In genomic region chr6:52077961-52078613, GRCh38 we compare ENCODE assay signal across 31 cellular contexts. TPM values are rescaled to one million over a fixed set of nuclear protein-coding genes. Genes with fewer than 3 reads are reported as not detected.
DNase-seq lines count a peak whose midpoint lies in the region; ATAC-seq and TF ChIP-seq lines count a peak whose summit lies in the region.
"Had no signal": no experiment of that assay in that cellular context is flagged by ENCODE, and none has a peak within 500 bp of the region (broad histone marks: within the 10 kb centered on the region; RNA-seq: fewer than 3 reads in every experiment).

No MANE protein-coding gene starts in this region.

- H3K9me3 Mint-ChIP-seq in brain, result no peaks in the 10 kb centered on the region
- H3K9me3 Mint-ChIP-seq: activated CD8-positive, alpha-beta T cell treated with anti-CD3 and anti-CD28 coated beads for 36 hours; activated T-helper 1 cell treated with anti-CD3 and anti-CD28 coated beads, Interleukin-12 subunit alpha, Interleukin-12 subunit beta, Interleukin-2, Interleukin-4 antibody, amounts not matched to agents 30 ng/mL and 10 ng/mL and 1 ng/mL, durations not matched to agents 14 hours and 24 hours and 36 hours; immature natural killer cell had no signal

- no peak overlapping the region for H2BK15ac ChIP-seq in mesenchymal stem cell (ENCODE audit: low read depth, poor library complexity, severe bottlenecking)

- H2BK12ac ChIP-seq in mesenchymal stem cell (ENCODE audit: low read length in 2 of 2), result no peak overlapping the region

- no peak for TF ChIP-seq POLR2A in Peyer's patch (IDR thresholded peaks at IDR 0.05)

- no peak for ATAC-seq in HG02642 (IDR thresholded peaks at IDR 0.05; ENCODE audit: poor library complexity, unreplicated experiment)
- ATAC-seq: activated CD8-positive, alpha-beta T cell treated with anti-CD3 and anti-CD28 coated beads for 36 hours; gastrocnemius medialis; HCT116; sciatic nerve; SK-N-SH treated with all-trans-retinoic acid at 6 μM for 48 hours; T-helper 17 cell had no signal

- H3K27me3 ChIP-seq in HUES6 (ENCODE audit: control insufficient read depth, insufficient read depth, low read length), result no peaks in the 10 kb centered on the region
- peaks cover 0 to 18% of the 10 kb centered on the region in 2 experiments for H3K27me3 ChIP-seq in mesenchymal stem cell (ENCODE audit: control insufficient read depth in 1 of 2, insufficient read depth in 1 of 2, low read length in 2 of 2)
- no peaks in the 10 kb centered on the region for H3K27me3 ChIP-seq in Peyer's patch
- H3K27me3 ChIP-seq: gastrocnemius medialis, hepatocyte, thyroid gland had no signal

- H3K4me3 ChIP-seq in HUES6 (ENCODE audit: low read depth, low read length) (no peak overlapping the region), mesenchymal stem cell (ENCODE audit: insufficient read depth in 1 of 2, low read depth in 1 of 2, low read length in 2 of 2) (no peak overlapping the region), Peyer's patch (no peak overlapping the region)
- H3K4me3 ChIP-seq: dorsolateral prefrontal cortex, gastrocnemius medialis, hepatocyte, thyroid gland had no signal

- H3K23ac ChIP-seq in mesenchymal stem cell (ENCODE audit: low read length in 2 of 2), result no peak overlapping the region

- H3K9ac ChIP-seq in HUES6 (ENCODE audit: low read length), result no peak overlapping the region
- H3K9ac ChIP-seq in mesenchymal stem cell (ENCODE audit: low read length), result no peak overlapping the region

- H3K4me2 ChIP-seq in mesenchymal stem cell (ENCODE audit: low read length, poor library complexity, severe bottlenecking), result peak overlapping the region; percentile 52
- H3K4me2 ChIP-seq: hepatocyte had no signal

- no peaks in the 10 kb centered on the region for H3K36me3 Mint-ChIP-seq in brain
- H3K36me3 Mint-ChIP-seq: CD14-positive monocyte, immature natural killer cell had no signal

- no peak overlapping the region for H3K14ac ChIP-seq in mesenchymal stem cell (ENCODE audit: low read length in 2 of 2)

- H4K91ac ChIP-seq in mesenchymal stem cell (ENCODE audit: low read length), result no peak overlapping the region

- peak overlapping the region in 3 of 5 experiments; percentile 33 to 87 (median 36) for H3K27ac Mint-ChIP-seq in brain
- H3K27ac Mint-ChIP-seq: activated CD8-positive, alpha-beta T cell treated with anti-CD3 and anti-CD28 coated beads for 36 hours; activated T-helper 1 cell treated with anti-CD3 and anti-CD28 coated beads, Interleukin-12 subunit alpha, Interleukin-12 subunit beta, Interleukin-2, Interleukin-4 antibody, amounts not matched to agents 30 ng/mL and 10 ng/mL and 1 ng/mL, durations not matched to agents 14 hours and 24 hours and 36 hours; CD14-positive monocyte; immature natural killer cell; T-helper 17 cell had no signal

- no peak overlapping the region for H2AFZ ChIP-seq in mesenchymal stem cell (ENCODE audit: low read depth, low read length)
- H2AFZ ChIP-seq: hepatocyte had no signal

- peak overlapping the region; percentile 65; the same call in 1 of the 2 replicates for H3K27ac ChIP-seq in HUES6 (ENCODE audit: low read depth, low read length)
- peak overlapping the region; percentile 100 for H3K27ac ChIP-seq in mesenchymal stem cell (ENCODE audit: low read length, poor library complexity, severe bottlenecking)
- H3K27ac ChIP-seq in Peyer's patch, result no peak overlapping the region
- H3K27ac ChIP-seq: dorsolateral prefrontal cortex, gastrocnemius medialis, hepatocyte, thyroid gland had no signal

- peak overlapping the region; percentile 99 for H2AK5ac ChIP-seq in mesenchymal stem cell (ENCODE audit: low read length, severe bottlenecking)

- TF ChIP-seq CTCF in brain (conservative IDR thresholded peaks at IDR 0.05) (no peak), Peyer's patch (IDR thresholded peaks at IDR 0.05) (no peak)

- peak overlapping the region in 3 of 5 experiments; percentile 8 to 41 (median 13) for H3K4me3 Mint-ChIP-seq in brain
- H3K4me3 Mint-ChIP-seq: activated CD8-positive, alpha-beta T cell treated with anti-CD3 and anti-CD28 coated beads for 36 hours; activated T-helper 1 cell treated with anti-CD3 and anti-CD28 coated beads, Interleukin-12 subunit alpha, Interleukin-12 subunit beta, Interleukin-2, Interleukin-4 antibody, amounts not matched to agents 30 ng/mL and 10 ng/mL and 1 ng/mL, durations not matched to agents 14 hours and 24 hours and 36 hours; CD14-positive monocyte; immature natural killer cell; T-helper 17 cell had no signal

- DNase-seq in mesenchymal stem cell (no peak), SIG-M5 treated with dmso at 0.1 percent for 504 hours (lab: John Stamatoyannopoulos, UW; ENCODE audit: unreplicated experiment) (no peak), Peyer's patch (no peak), T1000 (lab: John Stamatoyannopoulos, UW) (no peak)
- DNase-seq: activated CD4-positive, alpha-beta T cell treated with anti-CD3 and anti-CD28 coated beads for 1 hour; activated CD8-positive, alpha-beta memory T cell treated with anti-CD3 and anti-CD28 coated beads, Interleukin-2, amount 50 U/mL, for 48 hours; activated CD8-positive, alpha-beta T cell treated with anti-CD3 and anti-CD28 coated beads for 36 hours; activated naive CD4-positive, alpha-beta T cell treated with Interleukin-2 at 50 U/mL for 16 hours; DMS79; dorsolateral prefrontal cortex; gastrocnemius medialis; GDM1; immature natural killer cell; NCI-H1092 treated with DMSO at 0.1 percent for 48 hours; NCI-H187; NCI-H2171; NCI-H524; OCI-M1; posterior cingulate gyrus; stimulated activated CD4-positive, alpha-beta T cell treated with anti-CD3 and anti-CD28 coated beads, Interleukin-4, amount 100 ng/mL, for 24 hours; T-helper 17 cell; thyroid gland had no signal

- no peak overlapping the region for H3K18ac ChIP-seq in mesenchymal stem cell (ENCODE audit: low read depth in 1 of 2, low read length in 2 of 2)

- peaks cover 24% of the 10 kb centered on the region for H3K4me1 Mint-ChIP-seq in brain
- H3K4me1 Mint-ChIP-seq: CD14-positive monocyte, immature natural killer cell, T-helper 17 cell had no signal

- H3K9me3 ChIP-seq in HUES6 (ENCODE audit: control insufficient read depth, insufficient read depth, low read depth, low read length), result no peaks in the 10 kb centered on the region
- no peaks in the 10 kb centered on the region for H3K9me3 ChIP-seq in mesenchymal stem cell (ENCODE audit: control insufficient read depth, low read length)
- no peaks in the 10 kb centered on the region for H3K9me3 ChIP-seq in Peyer's patch
- H3K9me3 ChIP-seq: gastrocnemius medialis, thyroid gland had no signal

- H3K27me3 Mint-ChIP-seq in brain, result peaks cover 9% of the 10 kb centered on the region

- peaks cover 1% of the 10 kb centered on the region for H3K79me1 ChIP-seq in mesenchymal stem cell (replicated peaks; ENCODE audit: low read length, poor library complexity, severe bottlenecking)

- peak overlapping the region; percentile 100 for H2BK5ac ChIP-seq in mesenchymal stem cell (ENCODE audit: low read depth, low read length, poor library complexity, severe bottlenecking)

- H3K36me3 ChIP-seq in HUES6 (ENCODE audit: control insufficient read depth, insufficient read depth, low read length) (no peaks in the 10 kb centered on the region), mesenchymal stem cell (ENCODE audit: control insufficient read depth in 1 of 2, insufficient read depth in 2 of 2, low read depth in 1 of 2, low read length in 2 of 2) (no peaks in the 10 kb centered on the region), Peyer's patch (no peaks in the 10 kb centered on the region)
- H3K36me3 ChIP-seq: gastrocnemius medialis, thyroid gland had no signal

- no peak overlapping the region for H3K4ac ChIP-seq in mesenchymal stem cell (ENCODE audit: low read depth in 1 of 2, low read length in 2 of 2)

- peaks cover 48% of the 10 kb centered on the region for H3K4me1 ChIP-seq in HUES6 (ENCODE audit: control insufficient read depth, insufficient read depth, low read length)
- H3K4me1 ChIP-seq in mesenchymal stem cell (ENCODE audit: control insufficient read depth, insufficient read depth, low read depth, low read length), result peaks cover 11% of the 10 kb centered on the region
- no peaks in the 10 kb centered on the region for H3K4me1 ChIP-seq in Peyer's patch
- H3K4me1 ChIP-seq: gastrocnemius medialis had no signal

- no peak overlapping the region for H4K8ac ChIP-seq in mesenchymal stem cell (ENCODE audit: low read length)

- WGBS in mesenchymal stem cell, result 71% methylated on average over 8 of the region's 8 CpGs

- no peak overlapping the region for H2BK120ac ChIP-seq in mesenchymal stem cell (ENCODE audit: low read depth, low read length)

RNA-seq across cellular contexts. Expression of gene PKHD1, which starts 9.3 kb away (rescaled TPM):
- polyA plus RNA-seq in brain (ENCODE audit: insufficient read depth, low read depth, low replicate concordance), result not detected
- polyA plus RNA-seq in mesenchymal stem cell (2013, experiment 1 of 2), result not detected
- not detected for polyA plus RNA-seq in mesenchymal stem cell (2013, experiment 2 of 2)
- under 1 TPM; 0.53 to 0.83 (median 0.60) TPM for total RNA-seq in Peyer's patch
- total RNA-seq: activated CD8-positive, alpha-beta T cell treated with anti-CD3 and anti-CD28 coated beads for 36 hours; activated T-helper 1 cell treated with anti-CD3 and anti-CD28 coated beads, Interleukin-12 subunit alpha, Interleukin-12 subunit beta, Interleukin-2, Interleukin-4 antibody, amounts not matched to agents 30 ng/mL and 10 ng/mL and 1 ng/mL, durations not matched to agents 14 hours and 24 hours and 36 hours had no signal
- polyA plus RNA-seq: CD14-positive monocyte, immature natural killer cell had no signal

Comparison
In these comparisons a context has a peak if more than half of its experiments do, and no peak if none do; other contexts are left out.
1. H3K27ac ChIP-seq: peak in HUES6 (single experiment) and mesenchymal stem cell (single experiment); none in Peyer's patch (0 of 4).